In the genomic region with DNA sequence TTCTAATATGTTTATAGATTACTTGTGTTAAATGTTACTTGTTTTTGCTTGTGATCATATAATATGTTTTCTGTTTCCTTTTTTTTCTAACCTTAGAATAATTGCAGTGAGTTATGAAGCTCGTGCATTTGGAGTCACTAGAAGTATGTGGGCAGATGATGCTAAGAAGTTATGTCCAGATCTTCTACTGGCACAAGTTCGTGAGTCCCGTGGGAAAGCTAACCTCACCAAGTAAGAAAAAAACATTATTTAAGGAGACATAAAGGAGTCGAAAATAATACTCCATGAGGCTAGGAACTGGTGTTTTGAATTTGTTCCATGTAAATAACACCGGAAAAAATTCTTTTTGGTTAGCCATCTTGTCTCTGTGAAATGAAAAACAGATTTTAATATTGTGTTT, we compare ENCODE assay signal across 15 cellular contexts. TPM values are rescaled to one million over a fixed set of nuclear protein-coding genes. Genes with fewer than 3 reads are reported as not detected.
DNase-seq lines count a peak whose midpoint lies in the region; TF ChIP-seq lines count a peak whose summit lies in the region.
"Had no signal": no experiment of that assay in that cellular context is flagged by ENCODE, and none has a peak within 500 bp of the region (broad histone marks: within the 10 kb centered on the region; RNA-seq: fewer than 3 reads in every experiment).

No MANE protein-coding gene starts in this region.

- no peaks in the 10 kb centered on the region for H3K9me3 Mint-ChIP-seq in activated CD4-positive, alpha-beta T cell treated with anti-CD3 and anti-CD28 coated beads, Interleukin-2, amount 10 ng/mL, durations not matched to agents 7 days and 5 days
- H3K9me3 Mint-ChIP-seq: CD14-positive monocyte had no signal

- H3K27ac ChIP-seq in SK-N-MC (peak overlapping the region; percentile 30; the same call in 1 of the 2 replicates), breast epithelium (peak overlapping the region in 1 of 2 donors; percentile 49)

- TF ChIP-seq POLR2A in breast epithelium (IDR thresholded peaks at IDR 0.05) = no peak

- H3K4me1 Mint-ChIP-seq in activated CD4-positive, alpha-beta T cell treated with anti-CD3 and anti-CD28 coated beads, Interleukin-2, amount 10 ng/mL, durations not matched to agents 7 days and 5 days = peaks cover 67% of the 10 kb centered on the region
- H3K4me1 Mint-ChIP-seq: GM23338 had no signal

- DNase-seq in activated CD4-positive, alpha-beta T cell treated with anti-CD3 and anti-CD28 coated beads, Interleukin-2, amount 10 ng/mL, durations not matched to agents 7 days and 5 days = no peak
- DNase-seq in activated CD4-positive, alpha-beta T cell treated with anti-CD3 and anti-CD28 coated beads, Interleukin-2, amount 50 U/mL, for 1 hour = no peak
- peak; percentile 14 for DNase-seq in AG20443 (ENCODE audit: low spot score)
- no peak for DNase-seq in SK-N-MC (ENCODE audit: low read depth, low spot score)
- peak; percentile 28 for DNase-seq in fibroblast of mammary gland (ENCODE audit: low read depth)
- no peak for DNase-seq in NCI-H748 treated with DMSO at 0.1 percent for 48 hours (lab: John Stamatoyannopoulos, UW)
- no peak for DNase-seq in kidney glomerular epithelial cell (lab: John Stamatoyannopoulos, UW)
- no peak for DNase-seq in breast epithelium (ENCODE audit: low spot score in 2 of 2)
- DNase-seq: DMS79, KBM-7, NCI-H1048, NCI-H226, NCI-H526 treated with DMSO at 0.1 percent for 48 hours had no signal

- TF ChIP-seq CTCF in fibroblast of mammary gland (conservative IDR thresholded peaks at IDR 0.05; ENCODE audit: control insufficient read depth, insufficient read depth, low read depth, low read length) (no peak), breast epithelium (IDR thresholded peaks at IDR 0.05) (no peak)

- H3K36me3 ChIP-seq in SK-N-MC (ENCODE audit: insufficient read depth, low read length) = peaks cover 48% of the 10 kb centered on the region
- no peaks in the 10 kb centered on the region for H3K36me3 ChIP-seq in breast epithelium

- H3K9me3 ChIP-seq in SK-N-MC (ENCODE audit: low read depth, low read length) (no peaks in the 10 kb centered on the region), breast epithelium (no peaks in the 10 kb centered on the region)

- POLR2A ChIA-PET in activated CD4-positive, alpha-beta T cell treated with anti-CD3 and anti-CD28 coated beads, Interleukin-2, amount 10 ng/mL, durations not matched to agents 7 days and 5 days (lab: Charles Lee) = no interaction called here

- no peaks in the 10 kb centered on the region for H3K4me1 ChIP-seq in breast epithelium

- no peaks in the 10 kb centered on the region for H3K27me3 ChIP-seq in breast epithelium

- H3K36me3 Mint-ChIP-seq in activated CD4-positive, alpha-beta T cell treated with anti-CD3 and anti-CD28 coated beads, Interleukin-2, amount 10 ng/mL, durations not matched to agents 7 days and 5 days (ENCODE audit: low read depth) = peaks cover 65% of the 10 kb centered on the region

- intact Hi-C loops in breast epithelium (cut with DNase I; ENCODE audit: low total_unique reads) = no loop called here

- H3K27me3 Mint-ChIP-seq in activated CD4-positive, alpha-beta T cell treated with anti-CD3 and anti-CD28 coated beads, Interleukin-2, amount 10 ng/mL, durations not matched to agents 7 days and 5 days = no peaks in the 10 kb centered on the region

- H3K27ac Mint-ChIP-seq in activated CD4-positive, alpha-beta T cell treated with anti-CD3 and anti-CD28 coated beads, Interleukin-2, amount 10 ng/mL, durations not matched to agents 7 days and 5 days = peak overlapping the region; percentile 78
- H3K27ac Mint-ChIP-seq: GM23338 had no signal

- CTCF ChIA-PET in activated CD4-positive, alpha-beta T cell treated with anti-CD3 and anti-CD28 coated beads, Interleukin-2, amount 10 ng/mL, durations not matched to agents 7 days and 5 days (lab: Charles Lee) = interaction anchor here (0.7 to 1.0 kb wide), 2 partner anchors 10 to 31 kb away, joined by 3 to 5 read pairs; no protein-coding TSS in a partner anchor

- no peak overlapping the region for H3K9ac ChIP-seq in SK-N-MC (ENCODE audit: insufficient read length)

- H3K4me3 ChIP-seq in SK-N-MC = no peak overlapping the region
- no peak overlapping the region for H3K4me3 ChIP-seq in fibroblast of mammary gland (ENCODE audit: control insufficient read depth, low read depth, low read length)
- H3K4me3 ChIP-seq in breast epithelium = no peak overlapping the region
- H3K4me3 ChIP-seq: GM23338 had no signal

- no peak overlapping the region for H3K4me3 Mint-ChIP-seq in activated CD4-positive, alpha-beta T cell treated with anti-CD3 and anti-CD28 coated beads, Interleukin-2, amount 10 ng/mL, durations not matched to agents 7 days and 5 days
- H3K4me3 Mint-ChIP-seq: CD14-positive monocyte, GM23338 had no signal

RNA-seq across cellular contexts. Expression of a gene that starts 6.9 kb away (rescaled TPM):
- total RNA-seq in activated CD4-positive, alpha-beta T cell treated with anti-CD3 and anti-CD28 coated beads, Interleukin-2, amount 10 ng/mL, durations not matched to agents 7 days and 5 days = 10 to 100 TPM; 80.3 to 87.0 TPM
- total RNA-seq in breast epithelium = 10 to 100 TPM in 1 of 3 donors, 1 to 10 TPM in 2; 8.6 to 13.0 (median 9.8) TPM

RNA-seq across cellular contexts. Expression of a gene that starts 7.1 kb away (rescaled TPM):
- total RNA-seq in activated CD4-positive, alpha-beta T cell treated with anti-CD3 and anti-CD28 coated beads, Interleukin-2, amount 10 ng/mL, durations not matched to agents 7 days and 5 days = 10 to 100 TPM; 55.5 to 60.3 TPM
- 10 to 100 TPM; 16.5 to 28.8 (median 27.2) TPM for total RNA-seq in breast epithelium

RNA-seq across cellular contexts. Expression of a gene that starts 46.2 kb away (rescaled TPM):
- total RNA-seq in activated CD4-positive, alpha-beta T cell treated with anti-CD3 and anti-CD28 coated beads, Interleukin-2, amount 10 ng/mL, durations not matched to agents 7 days and 5 days = 10 to 100 TPM; 91.9 to 98.3 TPM
- 10 to 100 TPM; 41.4 to 58.0 (median 43.6) TPM for total RNA-seq in breast epithelium

RNA-seq across cellular contexts. Expression of a gene that starts 52.7 kb away (rescaled TPM):
- total RNA-seq in activated CD4-positive, alpha-beta T cell treated with anti-CD3 and anti-CD28 coated beads, Interleukin-2, amount 10 ng/mL, durations not matched to agents 7 days and 5 days = 10 to 100 TPM; 41.8 to 44.3 TPM
- 10 to 100 TPM; 33.4 to 53.0 (median 33.4) TPM for total RNA-seq in breast epithelium

Comparison
In these comparisons a context has a peak if more than half of its experiments do, and no peak if none do; other contexts are left out.
1. DNase-seq: peak in AG20443 (single experiment) and fibroblast of mammary gland (single experiment); none in activated CD4-positive, alpha-beta T cell treated with anti-CD3 and anti-CD28 coated beads, Interleukin-2, amount 10 ng/mL, durations not matched to agents 7 days and 5 days (single experiment), activated CD4-positive, alpha-beta T cell treated with anti-CD3 and anti-CD28 coated beads, Interleukin-2, amount 50 U/mL, for 1 hour (single experiment), SK-N-MC (single experiment), NCI-H748 treated with DMSO at 0.1 percent for 48 hours (single experiment), kidney glomerular epithelial cell (single experiment) and breast epithelium (0 of 2).
2. RNA of a gene that starts 6.9 kb away (total RNA-seq): 80.3 to 87.0 TPM in activated CD4-positive, alpha-beta T cell treated with anti-CD3 and anti-CD28 coated beads, Interleukin-2, amount 10 ng/mL, durations not matched to agents 7 days and 5 days; 8.6 to 13.0 TPM in breast epithelium; every median in the first group is over 4 times any median in the second.